ENCODE assay signal across 8 cellular contexts in genomic region chr9:71249729-71250317, GRCh38.
A peak's percentile ranks its signal among the peaks of the same experiment; 100 is the strongest.
DNase-seq lines count a peak whose midpoint lies in the region; ATAC-seq, FAIRE-seq and TF ChIP-seq lines count a peak whose summit lies in the region.

No MANE protein-coding gene starts in this region.

- H3K27me3 ChIP-seq in brain microvascular endothelial cell (replicated peaks) (no peaks in the 10 kb centered on the region), keratinocyte (ENCODE audit: control insufficient read depth, extremely low read depth, insufficient read depth, low read length) (no peaks in the 10 kb centered on the region), tibial nerve (no peaks in the 10 kb centered on the region)

- in situ Hi-C loops in brain microvascular endothelial cell (cut with HindIII; ENCODE audit: low pct_ligation_motif_present, low sequenced_read_pairs) = no loop called here

- peak; percentile 79 for TF ChIP-seq CTCF in brain microvascular endothelial cell (IDR thresholded peaks at IDR 0.05; ENCODE audit: low read depth, low read length, missing control alignments)
- TF ChIP-seq CTCF in keratinocyte (optimal IDR thresholded peaks at IDR 0.05 in 1 of 3, IDR thresholded peaks at IDR 0.05 in 1 of 3, conservative IDR thresholded peaks at IDR 0.05 in 1 of 3; ENCODE audit: extremely low read depth in 1 of 3, insufficient read depth in 2 of 3, low read length in 3 of 3) = peak; percentile 71 to 86 (median 80)
- peak; percentile 49 to 87 (median 73) for TF ChIP-seq CTCF in tibial nerve (IDR thresholded peaks at IDR 0.05)

- no peak overlapping the region for H3K4me2 ChIP-seq in keratinocyte (ENCODE audit: control insufficient read depth, extremely low read depth, insufficient read depth, low read depth, low read length)

- FAIRE-seq in keratinocyte (lab: Jason Lieb, UNC) (peak; percentile 81), GM12892 (lab: Jason Lieb, UNC) (no peak)

- TF ChIP-seq EP300 in tibial nerve (IDR thresholded peaks at IDR 0.05) = no peak

- no peak for TF ChIP-seq POLR2A in tibial nerve (IDR thresholded peaks at IDR 0.05)
- no peak for TF ChIP-seq POLR2A in GM12892 (IDR thresholded peaks at IDR 0.05; ENCODE audit: low read depth, low read length)

- no peaks in the 10 kb centered on the region for H3K9me1 ChIP-seq in keratinocyte (ENCODE audit: control insufficient read depth, extremely low read depth, insufficient read depth, low read length)

- dilution Hi-C loops in keratinocyte (cut with MboI; ENCODE audit: extremely low pct_ligation_motif_present, low sequenced_read_pairs) = no loop called here

- no peak overlapping the region for H2AFZ ChIP-seq in keratinocyte (ENCODE audit: control insufficient read depth, low read length)

- no peaks in the 10 kb centered on the region for H4K20me1 ChIP-seq in keratinocyte (ENCODE audit: control insufficient read depth, extremely low read depth, insufficient read depth, low read length)

- 15 to 16% methylated on average over 5 of the region's 5 CpGs for WGBS in tibial nerve, 2 donors

- DNase-seq in AG08396 (ENCODE audit: low spot score) = peak; percentile 54
- peak; percentile 53 for DNase-seq in NCI-H510A treated with DMSO at 0.1 percent for 48 hours (lab: John Stamatoyannopoulos, UW)
- DNase-seq in brain microvascular endothelial cell = peak; percentile 67
- no peak for DNase-seq in keratinocyte (ENCODE audit: low read depth, low spot score)
- peak in 1 of 2 donors; percentile 28 for DNase-seq in tibial nerve (ENCODE audit: low spot score in 2 of 2)
- DNase-seq in GM12892 (ENCODE audit: insufficient read length) = no peak

- no peak overlapping the region for H3K27ac ChIP-seq in brain microvascular endothelial cell
- no peak overlapping the region for H3K27ac ChIP-seq in keratinocyte (ENCODE audit: control insufficient read depth, insufficient read depth, low read length)
- no peak overlapping the region for H3K27ac ChIP-seq in tibial nerve

- H3K9me3 ChIP-seq in keratinocyte (ENCODE audit: control insufficient read depth, low read depth, low read length) (no peaks in the 10 kb centered on the region), tibial nerve (no peaks in the 10 kb centered on the region)

- H3K79me2 ChIP-seq in keratinocyte (ENCODE audit: control insufficient read depth, insufficient read depth, low read length) = no peaks in the 10 kb centered on the region

- H3K4me1 ChIP-seq in keratinocyte (ENCODE audit: control insufficient read depth, extremely low read depth, insufficient read depth, low read length) (no peaks in the 10 kb centered on the region), tibial nerve (peaks cover 0 to 5% (median 0%) of the 10 kb centered on the region in 4 donors)

- no peak overlapping the region for H3K9ac ChIP-seq in keratinocyte (ENCODE audit: control insufficient read depth, extremely low read depth, insufficient read depth, low read length)

- H3K36me3 ChIP-seq in brain microvascular endothelial cell (replicated peaks) = no peaks in the 10 kb centered on the region
- H3K36me3 ChIP-seq in keratinocyte (ENCODE audit: control insufficient read depth in 2 of 2, extremely low read depth in 1 of 2, insufficient read depth in 2 of 2, low read length in 2 of 2) = no peaks in the 10 kb centered on the region
- H3K36me3 ChIP-seq in tibial nerve = no peaks in the 10 kb centered on the region

- ATAC-seq in GM18511 (IDR thresholded peaks at IDR 0.05; ENCODE audit: unreplicated experiment) (peak; percentile 97), HG02981 (IDR thresholded peaks at IDR 0.05; ENCODE audit: unreplicated experiment) (peak; percentile 92)

- H3K4me3 ChIP-seq in brain microvascular endothelial cell (ENCODE audit: low read depth, low read length) (no peak overlapping the region), keratinocyte (ENCODE audit: control insufficient read depth in 2 of 3, extremely low read depth in 1 of 3, insufficient read depth in 2 of 3, low read depth in 1 of 3, low read length in 3 of 3) (no peak overlapping the region), tibial nerve (no peak overlapping the region)

Comparison
In these comparisons a context has a peak if more than half of its experiments do, and no peak if none do; other contexts are left out.
1. DNase-seq: peak in AG08396 (single experiment), NCI-H510A treated with DMSO at 0.1 percent for 48 hours (single experiment) and brain microvascular endothelial cell (single experiment); none in keratinocyte (single experiment) and GM12892 (single experiment).
2. Peak in every context shown above with its lines, with median percentiles within 50 percentile points of each other: CTCF ChIP-seq.